Comparison of ENCODE assay signal across 14 cellular contexts in the genomic region with DNA sequence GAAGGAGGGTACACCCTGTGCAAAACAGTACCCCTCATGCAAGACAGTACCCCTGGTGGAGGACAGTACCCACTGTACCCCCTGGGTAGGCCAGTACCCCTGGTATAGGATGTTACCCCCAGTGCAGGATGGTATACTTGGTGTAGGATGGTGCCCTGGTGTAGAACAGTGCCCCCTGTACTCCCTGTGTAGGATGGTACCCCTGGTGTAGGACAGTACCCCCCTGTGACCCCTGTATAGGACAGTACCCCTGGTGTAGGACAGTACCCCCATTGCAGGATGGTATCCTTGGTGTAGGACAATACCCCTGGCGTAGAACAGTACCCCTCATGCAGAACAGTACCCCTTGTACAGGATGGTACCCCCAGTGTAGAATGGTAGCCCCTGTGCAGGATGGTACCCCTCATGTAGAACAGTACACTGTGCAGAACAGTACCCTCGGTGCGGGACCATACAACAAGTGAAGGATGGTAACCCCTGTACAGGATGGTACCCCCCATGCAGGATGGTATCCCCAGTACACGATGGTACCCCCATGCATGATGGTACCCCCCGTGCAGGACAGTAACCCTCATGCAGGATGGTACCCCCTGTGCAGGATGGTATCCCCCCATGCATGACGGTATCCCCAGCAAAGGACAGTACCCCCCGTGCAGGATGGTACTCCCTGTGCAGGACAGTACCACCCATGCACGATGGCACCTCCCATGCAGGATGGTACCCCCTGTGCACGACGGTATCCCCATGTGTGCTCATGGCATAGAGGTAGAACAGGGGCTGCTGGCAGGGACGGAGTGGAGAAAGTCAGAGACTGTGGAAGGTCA.
"Had no signal": no experiment of that assay in that cellular context is flagged by ENCODE, and none has a peak within 500 bp of the region (broad histone marks: within the 10 kb centered on the region; RNA-seq: fewer than 3 reads in every experiment).

No MANE protein-coding gene starts in this region.

- H3K4me3 ChIP-seq: coronary artery, heart right ventricle, testis, tibial nerve had no signal

- H3K9me3 ChIP-seq: neutrophil, testis had no signal

- H3K4me1 ChIP-seq: heart right ventricle, testis, tibial nerve had no signal

- DNase-seq: central memory CD4-positive, alpha-beta T cell; effector CD4-positive, alpha-beta T cell; erythroblast; heart right ventricle; hypothalamus; kidney glomerular epithelial cell; nephron progenitor cell; posterior cingulate gyrus; small intestine; stimulated activated CD4-positive, alpha-beta T cell treated with anti-CD3 and anti-CD28 coated beads, Interleukin-12 subunit alpha, Interleukin-12 subunit beta, amount 100 ng/mL, for 4 hours; testis had no signal

- H3K36me3 ChIP-seq: heart right ventricle, neutrophil, tibial nerve had no signal

- H3K27ac ChIP-seq: coronary artery, heart right ventricle, neutrophil, testis, tibial nerve had no signal

- H3K27me3 ChIP-seq: neutrophil, testis, tibial nerve had no signal
